9 cellular contexts compared by ENCODE assay signal in genomic region chr15:52651114-52651513, GRCh38. TPM values are rescaled to one million over a fixed set of nuclear protein-coding genes. Genes with fewer than 3 reads are reported as not detected.
A peak's percentile ranks its signal among the peaks of the same experiment; 100 is the strongest.
DNase-seq lines count a peak whose midpoint lies in the region; ATAC-seq, FAIRE-seq and TF ChIP-seq lines count a peak whose summit lies in the region.
"Had no signal": no experiment of that assay in that cellular context is flagged by ENCODE, and none has a peak within 500 bp of the region (broad histone marks: within the 10 kb centered on the region; RNA-seq: fewer than 3 reads in every experiment).

No MANE protein-coding gene starts in this region.

- H3K56ac ChIP-seq in IMR-90 (ENCODE audit: extremely low read depth, insufficient read depth, low read length): no peak overlapping the region

- TF ChIP-seq CTCF in A549 (IDR thresholded peaks at IDR 0.05) (no peak), IMR-90 (conservative IDR thresholded peaks at IDR 0.05; ENCODE audit: low read depth, low read length) (no peak), chondrocyte (IDR thresholded peaks at IDR 0.05) (no peak), neural crest cell (conservative IDR thresholded peaks at IDR 0.05) (no peak), esophagus squamous epithelium (IDR thresholded peaks at IDR 0.05) (no peak)

- H4K5ac ChIP-seq in IMR-90 (ENCODE audit: low read depth, low read length): no peak overlapping the region

- CTCF ChIA-PET in A549 (lab: Yijun Ruan, JAX): interaction anchor here (1.1 to 1.9 kb wide), 6 partner anchors 11 to 395 kb away, joined by 3 to 7 read pairs (median 4); partner anchors contain the start of gene ATOSA
- CTCF ChIA-PET in IMR-90 (lab: Yijun Ruan, JAX): interaction anchor here (1.0 to 1.7 kb wide), 3 partner anchors 10 to 130 kb away, joined by 3 to 4 read pairs (median 3); no protein-coding TSS in a partner anchor

- no peak overlapping the region; the same call in 1 of the 2 replicates for H2BK120ac ChIP-seq in IMR-90 (ENCODE audit: low read depth, low read length)

- peaks cover 2% of the 10 kb centered on the region; the same call in 1 of the 2 replicates for H3K36me3 ChIP-seq in IMR-90 (ENCODE audit: control insufficient read depth, insufficient read depth, low read length)
- H3K36me3 ChIP-seq in esophagus squamous epithelium: peaks cover 0 to 47% (median 0%) of the 10 kb centered on the region in 3 donors

- no peak overlapping the region for H4K91ac ChIP-seq in IMR-90 (ENCODE audit: insufficient read depth, low read depth, low read length)

- ATAC-seq in A549 (no peak), IMR-90 (ENCODE audit: low read depth) (no peak), GM18861 (IDR thresholded peaks at IDR 0.05; ENCODE audit: unreplicated experiment) (no peak), GM21423 (IDR thresholded peaks at IDR 0.05; ENCODE audit: unreplicated experiment) (no peak), HG03469 (IDR thresholded peaks at IDR 0.05; ENCODE audit: unreplicated experiment) (no peak)

- 0 out of 2 replicates have a peak overlapping the region, but pooled peaks have one; percentile 22 for H3K4ac ChIP-seq in IMR-90 (ENCODE audit: low read depth, low read length)

- H3K23ac ChIP-seq in IMR-90 (ENCODE audit: low read depth, low read length): peak overlapping the region; percentile 55; the same call in 1 of the 2 replicates

- H3K4me1 ChIP-seq in A549 (peaks cover 56% of the 10 kb centered on the region), IMR-90 (ENCODE audit: control insufficient read depth, insufficient read depth, low read length) (peaks cover 5% of the 10 kb centered on the region; the same call in 1 of the 2 replicates), esophagus squamous epithelium (peaks cover 5 to 49% (median 17%) of the 10 kb centered on the region in 3 donors)
- H3K4me1 ChIP-seq: BLaER1 had no signal

- no peak overlapping the region for H3K18ac ChIP-seq in IMR-90 (ENCODE audit: low read depth, low read length)

- H3K27me3 ChIP-seq in IMR-90 (ENCODE audit: control insufficient read depth, insufficient read depth, low read length): no peaks in the 10 kb centered on the region
- no peaks in the 10 kb centered on the region for H3K27me3 ChIP-seq in esophagus squamous epithelium
- H3K27me3 ChIP-seq: BLaER1 had no signal

- peaks cover 6 to 13% of the 10 kb centered on the region in 2 experiments; a peak in 3 of 4 replicates for H3K79me1 ChIP-seq in IMR-90 (ENCODE audit: low read depth in 1 of 2, low read length in 2 of 2)

- H3K9ac ChIP-seq in IMR-90 (ENCODE audit: low read depth, low read length): no peak overlapping the region; the same call in 1 of the 2 replicates
- H3K9ac ChIP-seq: BLaER1 had no signal

- H3K36me3 Mint-ChIP-seq in chondrocyte (ENCODE audit: low read depth) (peaks cover 2% of the 10 kb centered on the region), neural crest cell (ENCODE audit: low read depth) (no peaks in the 10 kb centered on the region)

- H3K4me3 ChIP-seq in A549 (peak overlapping the region; percentile 40), IMR-90 (ENCODE audit: insufficient read depth, low read depth, low read length) (no peak overlapping the region), esophagus squamous epithelium (peak overlapping the region in 1 of 4 donors; percentile 43)
- H3K4me3 ChIP-seq: BLaER1 had no signal

- H4K8ac ChIP-seq in IMR-90 (ENCODE audit: low read depth in 2 of 2, low read length in 2 of 2): peak overlapping the region in 1 of 2 experiments; percentile 70; a peak in 1 of 4 replicates

- no peak for TF ChIP-seq RAD21 in A549 (conservative IDR thresholded peaks at IDR 0.05 in 1 of 2, IDR thresholded peaks at IDR 0.05 in 1 of 2)
- TF ChIP-seq RAD21 in IMR-90 (IDR thresholded peaks at IDR 0.05; ENCODE audit: low read length): no peak

- H3K27ac Mint-ChIP-seq in chondrocyte (ENCODE audit: unreplicated experiment) (peak overlapping the region; percentile 92), neural crest cell (ENCODE audit: unreplicated experiment) (peak overlapping the region; percentile 98)

- H2AFZ ChIP-seq in IMR-90 (replicated peaks; ENCODE audit: low read length, poor library complexity): no peak overlapping the region

- H2BK5ac ChIP-seq in IMR-90 (ENCODE audit: low read depth, low read length, poor library complexity, severe bottlenecking): peak overlapping the region; percentile 70

- H3K9me3 Mint-ChIP-seq in chondrocyte (ENCODE audit: low read depth) (no peaks in the 10 kb centered on the region), neural crest cell (no peaks in the 10 kb centered on the region)

- no peak overlapping the region for H2BK15ac ChIP-seq in IMR-90 (ENCODE audit: low read depth, low read length)

- H3K27me3 Mint-ChIP-seq in chondrocyte (ENCODE audit: low read depth): no peaks in the 10 kb centered on the region
- H3K27me3 Mint-ChIP-seq in neural crest cell (ENCODE audit: low read depth): no peaks in the 10 kb centered on the region

- TF ChIP-seq POLR2A in A549 (IDR thresholded peaks at IDR 0.05; ENCODE audit: low read length): no peak
- no peak for TF ChIP-seq POLR2A in IMR-90 (IDR thresholded peaks at IDR 0.05; ENCODE audit: low read depth, low read length)
- TF ChIP-seq POLR2A in esophagus squamous epithelium (IDR thresholded peaks at IDR 0.05): no peak

- dilution Hi-C loops in IMR-90 (cut with HindIII; ENCODE audit: low sequenced_read_pairs, unreplicated experiment): no loop called here

- H3K27ac ChIP-seq in A549: peak overlapping the region; percentile 85 to 86; a peak in 5 of 6 replicates
- no peak overlapping the region; the same call in 1 of the 2 replicates for H3K27ac ChIP-seq in IMR-90 (ENCODE audit: insufficient read depth, low read length)
- peak overlapping the region in 2 of 4 donors; percentile 74 to 83 for H3K27ac ChIP-seq in esophagus squamous epithelium
- H3K27ac ChIP-seq: BLaER1 had no signal

- no peak overlapping the region for H2AK5ac ChIP-seq in IMR-90 (ENCODE audit: low read depth, low read length)

- peak; percentile 23 for FAIRE-seq in A549 (lab: Jason Lieb, UNC)

- in situ Hi-C loops in IMR-90 (cut with MboI; ENCODE audit: low sequenced_read_pairs): loop anchor here (25.0 kb wide), 1 partner anchor 639 kb away; the partner anchor contains the start of gene MAPK6

- H3K4me3 Mint-ChIP-seq in chondrocyte (ENCODE audit: unreplicated experiment) (peak overlapping the region; percentile 66), neural crest cell (peak overlapping the region; percentile 70)

- H2AK9ac ChIP-seq in IMR-90 (replicated peaks; ENCODE audit: low read depth, low read length, poor library complexity): no peak overlapping the region

- H3K4me1 Mint-ChIP-seq in chondrocyte (ENCODE audit: low read depth) (peaks cover 40% of the 10 kb centered on the region), neural crest cell (peaks cover 29% of the 10 kb centered on the region)

- TF ChIP-seq EP300 in A549 (IDR thresholded peaks at IDR 0.05): no peak

- POLR2A ChIA-PET in A549 (lab: Yijun Ruan, JAX) (interaction anchor here (0.7 to 2.8 kb wide), 6 partner anchors 8 to 363 kb away, joined by 3 to 22 read pairs (median 4); partner anchors contain the start of genes ATOSA and MYO5A), IMR-90 (lab: Charles Lee; ENCODE audit: unreplicated experiment) (interaction anchor here (0.5 to 0.7 kb wide), 2 partner anchors 12 to 20 kb away, joined by 3 to 5 read pairs; no protein-coding TSS in a partner anchor)

- no peak overlapping the region for H2BK20ac ChIP-seq in IMR-90 (ENCODE audit: low read depth, low read length)

- intact Hi-C loops in IMR-90 (cut with micrococcal nuclease) (no loop called here), esophagus squamous epithelium (cut with DNase I) (no loop called here)

- peaks cover 2% of the 10 kb centered on the region for H3K9me1 ChIP-seq in IMR-90 (ENCODE audit: insufficient read depth, low read length)

- no peak overlapping the region for H3K14ac ChIP-seq in IMR-90 (replicated peaks; ENCODE audit: low read depth, low read length)

- DNase-seq in A549 (ENCODE audit: low read depth in 1 of 2, low spot score in 1 of 2): no peak
- no peak for DNase-seq in IMR-90
- DNase-seq in chondrocyte (ENCODE audit: low spot score): no peak
- DNase-seq in neural crest cell (ENCODE audit: low read depth, low spot score): no peak
- DNase-seq in esophagus squamous epithelium (lab: John Stamatoyannopoulos, UW): no peak

- no peaks in the 10 kb centered on the region for H4K20me1 ChIP-seq in IMR-90 (ENCODE audit: insufficient read depth, low read length)

- H3K4me2 ChIP-seq in A549 (peak overlapping the region; percentile 80), IMR-90 (ENCODE audit: low read depth, low read length) (peak overlapping the region; percentile 82)
- H3K4me2 ChIP-seq: BLaER1 had no signal

- 88% methylated on average over 1 of the region's 1 CpG for WGBS in A549 (ENCODE audit: missing lambda C conversion rate)
- no CpG with 5 or more reads among the region's 1 CpG for WGBS in IMR-90 (ENCODE audit: extremely low coverage in 2 of 2, insufficient read length in 1 of 2), 2 experiments
- 89 to 90% methylated on average over 1 of the region's 1 CpG for WGBS in esophagus squamous epithelium, 2 donors

- no peaks in the 10 kb centered on the region for H3K9me3 ChIP-seq in A549
- no peaks in the 10 kb centered on the region for H3K9me3 ChIP-seq in IMR-90 (ENCODE audit: control insufficient read depth, insufficient read depth, low read length)
- no peaks in the 10 kb centered on the region for H3K9me3 ChIP-seq in esophagus squamous epithelium
- H3K9me3 ChIP-seq: BLaER1 had no signal

- BruUV-seq in IMR-90 (replicated peaks; lab: Mats Ljungman, UMichigan): no TSS peak

TF ChIP-seq in A549, 52 proteins besides CTCF, POLR2A, EP300 and RAD21 (continues in another document):
- no peak for TF ChIP-seq TFCP2L1 (CRISPR knock-in tag; IDR thresholded peaks at IDR 0.05)
- TF ChIP-seq KDM5A (IDR thresholded peaks at IDR 0.05): no peak
- no peak for TF ChIP-seq SMC3 (IDR thresholded peaks at IDR 0.05)
- TF ChIP-seq MAZ (IDR thresholded peaks at IDR 0.05; ENCODE audit: borderline replicate concordance, low read depth, low read length): no peak

TF ChIP-seq in IMR-90, 13 proteins besides CTCF, POLR2A, EP300 and RAD21 (continues in another document):
- no peak for TF ChIP-seq SMC3 (IDR thresholded peaks at IDR 0.05; ENCODE audit: low read depth, low read length)

RNA-seq across cellular contexts. Expression of gene ATOSA, which starts 28.1 kb away (rescaled TPM):
- 22.6 and 25.9 TPM in 2 replicates for polyA plus RNA-seq in A549 (2011; rRNA removed)
- polyA plus RNA-seq in A549 (2012; cell fraction: cytosol; rRNA removed): 2.3 and 2.7 TPM in 2 replicates
- 3.5 and 5.2 TPM in 2 replicates for polyA plus RNA-seq in A549 (2012; cell fraction: nucleus; rRNA removed)
- 7.8 to 10.0 TPM (median 9.2 TPM) in 3 replicates for polyA plus RNA-seq in A549 (2017; fragmentation: RNase III; extraction: RNeasy Plus Mini Kit Qiagen cat#74134 plus additional on column Dnase treatment)
- 23.0 and 31.0 TPM in 2 replicates for polyA minus RNA-seq in A549 (2011; rRNA and poly(A)+ RNA removed)
- total RNA-seq in IMR-90 (2012; rRNA removed): 17.2 and 23.9 TPM in 2 replicates
- polyA plus RNA-seq in IMR-90 (2012; rRNA removed): 9.4 and 13.2 TPM in 2 replicates
- 2.5 and 4.2 TPM in 2 replicates for polyA plus RNA-seq in IMR-90 (2012; cell fraction: cytosol; rRNA removed)
- 7.6 and 66.2 TPM in 2 replicates for polyA plus RNA-seq in IMR-90 (2012; cell fraction: nucleus; rRNA removed; ENCODE audit: low replicate concordance)
- 18.7 to 38.8 TPM (median 21.9 TPM) in 3 replicates for total RNA-seq in chondrocyte
- 14.9 and 15.8 TPM in 2 replicates for total RNA-seq in neural crest cell
- 10 to 100 TPM; 38.9 to 69.8 (median 44.5) TPM for total RNA-seq in esophagus squamous epithelium
